Comparison of ENCODE assay signal across 1 cellular context in the genomic region with DNA sequence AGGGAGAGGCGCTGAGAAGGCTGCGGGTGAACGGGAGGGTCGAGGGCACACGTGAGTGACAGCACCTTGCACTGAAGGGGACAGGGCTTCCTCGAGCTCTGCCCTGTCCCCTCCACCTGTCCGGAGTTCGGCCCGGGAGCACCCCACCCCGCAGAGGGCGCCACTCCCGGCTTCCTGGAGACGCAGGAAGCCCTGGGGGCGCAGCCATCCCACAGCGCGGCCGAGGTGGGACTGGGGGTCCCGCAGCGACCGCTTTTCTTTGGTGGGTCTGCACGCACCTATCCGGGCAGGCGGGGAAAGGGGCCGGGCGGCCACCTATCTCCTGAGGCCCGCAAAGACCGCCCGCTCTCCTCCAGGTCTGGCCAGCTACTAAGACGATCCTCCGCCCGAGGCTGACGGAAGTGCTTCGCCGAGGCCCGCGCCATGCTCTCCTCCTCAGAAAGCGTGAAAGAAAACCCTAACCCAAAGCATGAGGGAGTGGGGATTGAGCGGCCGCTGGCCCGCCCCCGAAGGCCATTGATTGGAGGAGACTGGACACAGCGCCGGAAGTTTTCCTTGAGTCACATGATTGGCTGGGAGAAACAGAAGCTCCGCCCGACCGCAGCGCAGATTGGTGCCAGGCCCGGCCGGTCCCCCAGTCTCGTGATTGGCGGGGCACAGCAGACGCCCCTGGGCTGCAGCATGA.
TF ChIP-seq lines count a peak whose summit lies in the region.

No MANE protein-coding gene starts in this region.

TF ChIP-seq in GM12878, 131 proteins besides CTCF, POLR2A, EP300 and RAD21 (continued from another document):
- TF ChIP-seq ZNF24 (IDR thresholded peaks at IDR 0.05) (no peak), RFX5 (IDR thresholded peaks at IDR 0.05; ENCODE audit: low read depth, low read length) (0 out of 2 replicates have a peak, but pooled peaks have one; percentile 51), RCOR1 (conservative IDR thresholded peaks at IDR 0.05; ENCODE audit: low read depth, low read length) (no peak), IKZF1 (conservative IDR thresholded peaks at IDR 0.05) (0 out of 2 replicates have a peak, but pooled peaks have one; percentile 11), MTA2 (IDR thresholded peaks at IDR 0.05; ENCODE audit: low read depth) (0 out of 2 replicates have a peak, but pooled peaks have one; percentile 15), NR2C2 (IDR thresholded peaks at IDR 0.05; ENCODE audit: borderline replicate concordance, control insufficient read depth, insufficient read length, low read depth) (no peak), NFIC (IDR thresholded peaks at IDR 0.05; ENCODE audit: low read depth, low read length) (peak; percentile 9; the same call in 1 of the 2 replicates), CHD4 (IDR thresholded peaks at IDR 0.05) (no peak), POLR2AphosphoS2 (IDR thresholded peaks at IDR 0.05; ENCODE audit: low read depth, low read length) (peak; percentile 98), ESRRA (IDR thresholded peaks at IDR 0.05; ENCODE audit: low read length) (no peak), FOXM1 (IDR thresholded peaks at IDR 0.05; ENCODE audit: low read depth, low read length) (0 out of 2 replicates have a peak, but pooled peaks have one; percentile 55), SREBF2 (IDR thresholded peaks at IDR 0.05; ENCODE audit: low read length) (no peak), BMI1 (IDR thresholded peaks at IDR 0.05; ENCODE audit: borderline replicate concordance) (no peak), NR2F1 (conservative IDR thresholded peaks at IDR 0.05) (peak; percentile 52; the same call in 1 of the 2 replicates), ZBTB11 (CRISPR knock-in tag; IDR thresholded peaks at IDR 0.05) (no peak), STAT3 (IDR thresholded peaks at IDR 0.05; ENCODE audit: low read depth, low read length) (no peak), CEBPB (IDR thresholded peaks at IDR 0.05; ENCODE audit: borderline replicate concordance in 1 of 2, low read depth in 2 of 2, low read length in 2 of 2) (no peak), ZSCAN29 (IDR thresholded peaks at IDR 0.05) (no peak), PML (IDR thresholded peaks at IDR 0.05; ENCODE audit: low read length) (peak; percentile 95), BRCA1 (IDR thresholded peaks at IDR 0.05; ENCODE audit: low read depth, low read length) (no peak), PKNOX1 (IDR thresholded peaks at IDR 0.05) (peak; percentile 96), MXI1 (IDR thresholded peaks at IDR 0.05; ENCODE audit: low read depth, low read length) (peak; percentile 97), SMARCA5 (IDR thresholded peaks at IDR 0.05) (no peak), RAD51 (IDR thresholded peaks at IDR 0.05) (peak; percentile 81), ZBED1 (IDR thresholded peaks at IDR 0.05; ENCODE audit: borderline replicate concordance) (peak; percentile 69; the same call in 1 of the 2 replicates), POU2F2 (IDR thresholded peaks at IDR 0.05; ENCODE audit: borderline replicate concordance, low read depth, low read length) (peak; percentile 44; the same call in 1 of the 3 replicates), IRF3 (IDR thresholded peaks at IDR 0.05) (peak; percentile 76), SUZ12 (IDR thresholded peaks at IDR 0.05; ENCODE audit: unreplicated experiment) (no peak), MYB (IDR thresholded peaks at IDR 0.05; ENCODE audit: borderline replicate concordance, low read depth, low read length) (no peak), ZNF207 (IDR thresholded peaks at IDR 0.05; ENCODE audit: borderline replicate concordance) (peak; percentile 17; the same call in 1 of the 2 replicates), NFXL1 (IDR thresholded peaks at IDR 0.05; ENCODE audit: borderline replicate concordance) (no peak), RELA (IDR thresholded peaks at IDR 0.05; ENCODE audit: borderline replicate concordance, partially characterized antibody) (no peak), CHD1 (IDR thresholded peaks at IDR 0.05; ENCODE audit: low read depth, low read length) (no peak), PAX5 (IDR thresholded peaks at IDR 0.05; ENCODE audit: borderline replicate concordance, low read depth, low read length) (0 out of 2 replicates have a peak, but pooled peaks have one; percentile 5), MTA3 (IDR thresholded peaks at IDR 0.05; ENCODE audit: borderline replicate concordance, low read length) (no peak), LARP7 (IDR thresholded peaks at IDR 0.05) (no peak; the same call in 1 of the 2 replicates), HDGF (IDR thresholded peaks at IDR 0.05) (no peak; the same call in 1 of the 2 replicates), POLR2AphosphoS5 (IDR thresholded peaks at IDR 0.05; ENCODE audit: low read length) (peak; percentile 94), STAT1 (conservative IDR thresholded peaks at IDR 0.05) (no peak), JUND (IDR thresholded peaks at IDR 0.05; ENCODE audit: low read depth, low read length) (no peak), YY1 (IDR thresholded peaks at IDR 0.05; ENCODE audit: low read depth, low read length) (peak; percentile 81), ZNF274 (IDR thresholded peaks at IDR 0.05; ENCODE audit: insufficient read depth, insufficient read length) (no peak), NFYA (IDR thresholded peaks at IDR 0.05; ENCODE audit: borderline replicate concordance, low read depth, low read length) (peak; percentile 57)
- TF ChIP-seq, protein P1, sequence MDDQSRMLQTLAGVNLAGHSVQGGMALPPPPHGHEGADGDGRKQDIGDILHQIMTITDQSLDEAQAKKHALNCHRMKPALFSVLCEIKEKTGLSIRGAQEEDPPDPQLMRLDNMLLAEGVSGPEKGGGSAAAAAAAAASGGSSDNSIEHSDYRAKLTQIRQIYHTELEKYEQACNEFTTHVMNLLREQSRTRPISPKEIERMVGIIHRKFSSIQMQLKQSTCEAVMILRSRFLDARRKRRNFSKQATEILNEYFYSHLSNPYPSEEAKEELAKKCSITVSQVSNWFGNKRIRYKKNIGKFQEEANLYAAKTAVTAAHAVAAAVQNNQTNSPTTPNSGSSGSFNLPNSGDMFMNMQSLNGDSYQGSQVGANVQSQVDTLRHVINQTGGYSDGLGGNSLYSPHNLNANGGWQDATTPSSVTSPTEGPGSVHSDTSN (IDR thresholded peaks at IDR 0.05; ENCODE audit: insufficient replicate concordance, low read depth, low read length): peak; percentile 87
- TF ChIP-seq, protein P2, sequence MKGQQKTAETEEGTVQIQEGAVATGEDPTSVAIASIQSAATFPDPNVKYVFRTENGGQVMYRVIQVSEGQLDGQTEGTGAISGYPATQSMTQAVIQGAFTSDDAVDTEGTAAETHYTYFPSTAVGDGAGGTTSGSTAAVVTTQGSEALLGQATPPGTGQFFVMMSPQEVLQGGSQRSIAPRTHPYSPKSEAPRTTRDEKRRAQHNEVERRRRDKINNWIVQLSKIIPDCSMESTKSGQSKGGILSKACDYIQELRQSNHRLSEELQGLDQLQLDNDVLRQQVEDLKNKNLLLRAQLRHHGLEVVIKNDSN (IDR thresholded peaks at IDR 0.05; ENCODE audit: borderline replicate concordance, extremely low read length, insufficient read depth, low read depth, low read length): peak; percentile 69
- TF ChIP-seq, protein P3, sequence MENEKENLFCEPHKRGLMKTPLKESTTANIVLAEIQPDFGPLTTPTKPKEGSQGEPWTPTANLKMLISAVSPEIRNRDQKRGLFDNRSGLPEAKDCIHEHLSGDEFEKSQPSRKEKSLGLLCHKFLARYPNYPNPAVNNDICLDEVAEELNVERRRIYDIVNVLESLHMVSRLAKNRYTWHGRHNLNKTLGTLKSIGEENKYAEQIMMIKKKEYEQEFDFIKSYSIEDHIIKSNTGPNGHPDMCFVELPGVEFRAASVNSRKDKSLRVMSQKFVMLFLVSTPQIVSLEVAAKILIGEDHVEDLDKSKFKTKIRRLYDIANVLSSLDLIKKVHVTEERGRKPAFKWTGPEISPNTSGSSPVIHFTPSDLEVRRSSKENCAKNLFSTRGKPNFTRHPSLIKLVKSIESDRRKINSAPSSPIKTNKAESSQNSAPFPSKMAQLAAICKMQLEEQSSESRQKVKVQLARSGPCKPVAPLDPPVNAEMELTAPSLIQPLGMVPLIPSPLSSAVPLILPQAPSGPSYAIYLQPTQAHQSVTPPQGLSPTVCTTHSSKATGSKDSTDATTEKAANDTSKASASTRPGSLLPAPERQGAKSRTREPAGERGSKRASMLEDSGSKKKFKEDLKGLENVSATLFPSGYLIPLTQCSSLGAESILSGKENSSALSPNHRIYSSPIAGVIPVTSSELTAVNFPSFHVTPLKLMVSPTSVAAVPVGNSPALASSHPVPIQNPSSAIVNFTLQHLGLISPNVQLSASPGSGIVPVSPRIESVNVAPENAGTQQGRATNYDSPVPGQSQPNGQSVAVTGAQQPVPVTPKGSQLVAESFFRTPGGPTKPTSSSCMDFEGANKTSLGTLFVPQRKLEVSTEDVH (IDR thresholded peaks at IDR 0.05; ENCODE audit: low read depth, partially characterized antibody): peak; percentile 66
- TF ChIP-seq, protein P4, sequence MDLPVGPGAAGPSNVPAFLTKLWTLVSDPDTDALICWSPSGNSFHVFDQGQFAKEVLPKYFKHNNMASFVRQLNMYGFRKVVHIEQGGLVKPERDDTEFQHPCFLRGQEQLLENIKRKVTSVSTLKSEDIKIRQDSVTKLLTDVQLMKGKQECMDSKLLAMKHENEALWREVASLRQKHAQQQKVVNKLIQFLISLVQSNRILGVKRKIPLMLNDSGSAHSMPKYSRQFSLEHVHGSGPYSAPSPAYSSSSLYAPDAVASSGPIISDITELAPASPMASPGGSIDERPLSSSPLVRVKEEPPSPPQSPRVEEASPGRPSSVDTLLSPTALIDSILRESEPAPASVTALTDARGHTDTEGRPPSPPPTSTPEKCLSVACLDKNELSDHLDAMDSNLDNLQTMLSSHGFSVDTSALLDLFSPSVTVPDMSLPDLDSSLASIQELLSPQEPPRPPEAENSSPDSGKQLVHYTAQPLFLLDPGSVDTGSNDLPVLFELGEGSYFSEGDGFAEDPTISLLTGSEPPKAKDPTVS (IDR thresholded peaks at IDR 0.05; ENCODE audit: low read depth, low read length): no peak
- TF ChIP-seq, protein P5, sequence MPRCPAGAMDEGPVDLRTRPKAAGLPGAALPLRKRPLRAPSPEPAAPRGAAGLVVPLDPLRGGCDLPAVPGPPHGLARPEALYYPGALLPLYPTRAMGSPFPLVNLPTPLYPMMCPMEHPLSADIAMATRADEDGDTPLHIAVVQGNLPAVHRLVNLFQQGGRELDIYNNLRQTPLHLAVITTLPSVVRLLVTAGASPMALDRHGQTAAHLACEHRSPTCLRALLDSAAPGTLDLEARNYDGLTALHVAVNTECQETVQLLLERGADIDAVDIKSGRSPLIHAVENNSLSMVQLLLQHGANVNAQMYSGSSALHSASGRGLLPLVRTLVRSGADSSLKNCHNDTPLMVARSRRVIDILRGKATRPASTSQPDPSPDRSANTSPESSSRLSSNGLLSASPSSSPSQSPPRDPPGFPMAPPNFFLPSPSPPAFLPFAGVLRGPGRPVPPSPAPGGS (IDR thresholded peaks at IDR 0.05; ENCODE audit: borderline replicate concordance, insufficient read depth, low read depth, low read length, poor library complexity, severe bottlenecking): peak; percentile 65
